8 cellular contexts compared by ENCODE assay signal in genomic region chr22:37638351-37639069, GRCh38. TPM values are rescaled to one million over a fixed set of nuclear protein-coding genes. Genes with fewer than 3 reads are reported as not detected.
DNase-seq lines count a peak whose midpoint lies in the region; ATAC-seq and TF ChIP-seq lines count a peak whose summit lies in the region.

No MANE protein-coding gene starts in this region.

- peak overlapping the region; percentile 53; the same call in 1 of the 2 replicates for H3K9ac ChIP-seq in ES-I3 (ENCODE audit: low read depth, low read length)

- DNase-seq in NCI-H69 (lab: John Stamatoyannopoulos, UW) (peak; percentile 39), neural crest cell (ENCODE audit: low read depth, low spot score) (no peak), mesenteric fat pad (ENCODE audit: low spot score) (no peak), Right ventricle myocardium inferior (ENCODE audit: missing footprints) (no peak)

- peaks cover 4% of the 10 kb centered on the region; the same call in 1 of the 2 replicates for H3K36me3 ChIP-seq in ES-I3 (ENCODE audit: insufficient read depth, low read length)

- H3K4me3 Mint-ChIP-seq in dendritic cell treated with granulocyte-macrophage colony-stimulating factor and Interleukin-4, amounts not matched to agents 40 ng/mL and 50 ng/mL, for 4 days = peak overlapping the region; percentile 98
- H3K4me3 Mint-ChIP-seq in neural crest cell = peak overlapping the region; percentile 78

- peaks cover 80% of the 10 kb centered on the region for H3K4me1 Mint-ChIP-seq in dendritic cell treated with granulocyte-macrophage colony-stimulating factor and Interleukin-4, amounts not matched to agents 40 ng/mL and 50 ng/mL, for 4 days (ENCODE audit: low read depth)
- H3K4me1 Mint-ChIP-seq in neural crest cell = peaks cover 40% of the 10 kb centered on the region

- intact Hi-C loops in dendritic cell treated with granulocyte-macrophage colony-stimulating factor and Interleukin-4, amounts not matched to agents 40 ng/mL and 50 ng/mL, for 4 days (cut with micrococcal nuclease) = loop anchor here (10.0 kb wide), 1 partner anchor 96 kb away; no protein-coding TSS in a partner anchor
- intact Hi-C loops in Right ventricle myocardium inferior (cut with DNase I) = no loop called here

- H3K4me1 ChIP-seq in ES-I3 (ENCODE audit: insufficient read depth, low read length) = peaks cover 24% of the 10 kb centered on the region

- H3K36me3 Mint-ChIP-seq in dendritic cell treated with granulocyte-macrophage colony-stimulating factor and Interleukin-4, amounts not matched to agents 40 ng/mL and 50 ng/mL, for 4 days (ENCODE audit: low read depth) = peaks cover 44% of the 10 kb centered on the region
- H3K36me3 Mint-ChIP-seq in neural crest cell (ENCODE audit: low read depth) = peaks cover 2% of the 10 kb centered on the region

- TF ChIP-seq CTCF in neural crest cell (conservative IDR thresholded peaks at IDR 0.05) = no peak

- ATAC-seq in GM21737 (IDR thresholded peaks at IDR 0.05; ENCODE audit: unreplicated experiment) (no peak), GM18519 (IDR thresholded peaks at IDR 0.05; ENCODE audit: low FRiP score, unreplicated experiment) (no peak), Right ventricle myocardium inferior (no peak)

- no peaks in the 10 kb centered on the region for H3K9me3 ChIP-seq in ES-I3 (ENCODE audit: control insufficient read depth, insufficient read depth, low read length)

- H3K27ac Mint-ChIP-seq in dendritic cell treated with granulocyte-macrophage colony-stimulating factor and Interleukin-4, amounts not matched to agents 40 ng/mL and 50 ng/mL, for 4 days = peak overlapping the region; percentile 87
- H3K27ac Mint-ChIP-seq in neural crest cell (ENCODE audit: unreplicated experiment) = peak overlapping the region; percentile 70

- no peaks in the 10 kb centered on the region for H3K27me3 Mint-ChIP-seq in dendritic cell treated with granulocyte-macrophage colony-stimulating factor and Interleukin-4, amounts not matched to agents 40 ng/mL and 50 ng/mL, for 4 days
- peaks cover 4% of the 10 kb centered on the region for H3K27me3 Mint-ChIP-seq in neural crest cell (ENCODE audit: low read depth)

- H3K9me3 Mint-ChIP-seq in dendritic cell treated with granulocyte-macrophage colony-stimulating factor and Interleukin-4, amounts not matched to agents 40 ng/mL and 50 ng/mL, for 4 days = no peaks in the 10 kb centered on the region
- no peaks in the 10 kb centered on the region for H3K9me3 Mint-ChIP-seq in neural crest cell

RNA-seq across cellular contexts. Expression of gene SH3BP1, which starts 1.0 kb away (rescaled TPM):
- total RNA-seq in neural crest cell = 36.4 and 36.6 TPM in 2 replicates
- 15.0 TPM for total RNA-seq in mesenteric fat pad
- 1.5 TPM for total RNA-seq in Right ventricle myocardium inferior

RNA-seq across cellular contexts. Expression of gene PDXP, which starts 20.0 kb away (rescaled TPM):
- 51.5 and 55.3 TPM in 2 replicates for total RNA-seq in neural crest cell
- 8.5 TPM for total RNA-seq in mesenteric fat pad
- 21.4 TPM for total RNA-seq in Right ventricle myocardium inferior

RNA-seq across cellular contexts. Expression of gene GGA1, which starts 29.9 kb away (rescaled TPM):
- total RNA-seq in neural crest cell (85.1 and 88.6 TPM in 2 replicates), mesenteric fat pad (47.3 TPM), Right ventricle myocardium inferior (26.7 TPM)

RNA-seq across cellular contexts. Expression of gene LGALS1, which starts 36.9 kb away (rescaled TPM):
- total RNA-seq in neural crest cell = 16.1 and 21.0 TPM in 2 replicates
- 1,964 TPM for total RNA-seq in mesenteric fat pad
- 1,345 TPM for total RNA-seq in Right ventricle myocardium inferior

RNA-seq across cellular contexts. Expression of gene NOL12, which starts 47.6 kb away (rescaled TPM):
- total RNA-seq in neural crest cell (43.3 and 44.5 TPM in 2 replicates), mesenteric fat pad (17.3 TPM), Right ventricle myocardium inferior (14.1 TPM)
